ENCODE assay signal across 2 cellular contexts in genomic region chr4:119632216-119632615, GRCh38.
TF ChIP-seq lines count a peak whose summit lies in the region.

No MANE protein-coding gene starts in this region.

TF ChIP-seq in SK-N-SH, 30 proteins besides CTCF, POLR2A, EP300 and RAD21:
- TF ChIP-seq TCF12 (IDR thresholded peaks at IDR 0.05) (0 out of 2 replicates have a peak, but pooled peaks have one; percentile 5), REST (IDR thresholded peaks at IDR 0.05; ENCODE audit: low read depth, low read length) (no peak), RCOR1 (IDR thresholded peaks at IDR 0.05; ENCODE audit: low read length) (no peak), MAX (IDR thresholded peaks at IDR 0.05; ENCODE audit: low read depth) (no peak), FOSL2 (IDR thresholded peaks at IDR 0.05; ENCODE audit: borderline replicate concordance, low read depth) (peak; percentile 42; the same call in 1 of the 2 replicates), MEF2A (IDR thresholded peaks at IDR 0.05; ENCODE audit: borderline replicate concordance, low read depth) (no peak), CHD2 (IDR thresholded peaks at IDR 0.05; ENCODE audit: low read length, partially characterized antibody) (no peak), JUND (IDR thresholded peaks at IDR 0.05) (no peak)
- TF ChIP-seq, protein P1, sequence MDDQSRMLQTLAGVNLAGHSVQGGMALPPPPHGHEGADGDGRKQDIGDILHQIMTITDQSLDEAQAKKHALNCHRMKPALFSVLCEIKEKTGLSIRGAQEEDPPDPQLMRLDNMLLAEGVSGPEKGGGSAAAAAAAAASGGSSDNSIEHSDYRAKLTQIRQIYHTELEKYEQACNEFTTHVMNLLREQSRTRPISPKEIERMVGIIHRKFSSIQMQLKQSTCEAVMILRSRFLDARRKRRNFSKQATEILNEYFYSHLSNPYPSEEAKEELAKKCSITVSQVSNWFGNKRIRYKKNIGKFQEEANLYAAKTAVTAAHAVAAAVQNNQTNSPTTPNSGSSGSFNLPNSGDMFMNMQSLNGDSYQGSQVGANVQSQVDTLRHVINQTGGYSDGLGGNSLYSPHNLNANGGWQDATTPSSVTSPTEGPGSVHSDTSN (IDR thresholded peaks at IDR 0.05) = no peak

TF ChIP-seq in SK-N-SH treated with all-trans-retinoic acid at 6 μM for 48 hours, 23 proteins besides CTCF, POLR2A, EP300 and RAD21:
- TF ChIP-seq, protein P2, sequence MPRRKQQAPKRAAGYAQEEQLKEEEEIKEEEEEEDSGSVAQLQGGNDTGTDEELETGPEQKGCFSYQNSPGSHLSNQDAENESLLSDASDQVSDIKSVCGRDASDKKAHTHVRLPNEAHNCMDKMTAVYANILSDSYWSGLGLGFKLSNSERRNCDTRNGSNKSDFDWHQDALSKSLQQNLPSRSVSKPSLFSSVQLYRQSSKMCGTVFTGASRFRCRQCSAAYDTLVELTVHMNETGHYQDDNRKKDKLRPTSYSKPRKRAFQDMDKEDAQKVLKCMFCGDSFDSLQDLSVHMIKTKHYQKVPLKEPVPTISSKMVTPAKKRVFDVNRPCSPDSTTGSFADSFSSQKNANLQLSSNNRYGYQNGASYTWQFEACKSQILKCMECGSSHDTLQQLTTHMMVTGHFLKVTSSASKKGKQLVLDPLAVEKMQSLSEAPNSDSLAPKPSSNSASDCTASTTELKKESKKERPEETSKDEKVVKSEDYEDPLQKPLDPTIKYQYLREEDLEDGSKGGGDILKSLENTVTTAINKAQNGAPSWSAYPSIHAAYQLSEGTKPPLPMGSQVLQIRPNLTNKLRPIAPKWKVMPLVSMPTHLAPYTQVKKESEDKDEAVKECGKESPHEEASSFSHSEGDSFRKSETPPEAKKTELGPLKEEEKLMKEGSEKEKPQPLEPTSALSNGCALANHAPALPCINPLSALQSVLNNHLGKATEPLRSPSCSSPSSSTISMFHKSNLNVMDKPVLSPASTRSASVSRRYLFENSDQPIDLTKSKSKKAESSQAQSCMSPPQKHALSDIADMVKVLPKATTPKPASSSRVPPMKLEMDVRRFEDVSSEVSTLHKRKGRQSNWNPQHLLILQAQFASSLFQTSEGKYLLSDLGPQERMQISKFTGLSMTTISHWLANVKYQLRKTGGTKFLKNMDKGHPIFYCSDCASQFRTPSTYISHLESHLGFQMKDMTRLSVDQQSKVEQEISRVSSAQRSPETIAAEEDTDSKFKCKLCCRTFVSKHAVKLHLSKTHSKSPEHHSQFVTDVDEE (CRISPR knock-in tag; IDR thresholded peaks at IDR 0.05) = no peak
- TF ChIP-seq ESRRG (CRISPR knock-in tag; IDR thresholded peaks at IDR 0.05) = no peak
